ENCODE assay signal across 11 cellular contexts in the genomic region with DNA sequence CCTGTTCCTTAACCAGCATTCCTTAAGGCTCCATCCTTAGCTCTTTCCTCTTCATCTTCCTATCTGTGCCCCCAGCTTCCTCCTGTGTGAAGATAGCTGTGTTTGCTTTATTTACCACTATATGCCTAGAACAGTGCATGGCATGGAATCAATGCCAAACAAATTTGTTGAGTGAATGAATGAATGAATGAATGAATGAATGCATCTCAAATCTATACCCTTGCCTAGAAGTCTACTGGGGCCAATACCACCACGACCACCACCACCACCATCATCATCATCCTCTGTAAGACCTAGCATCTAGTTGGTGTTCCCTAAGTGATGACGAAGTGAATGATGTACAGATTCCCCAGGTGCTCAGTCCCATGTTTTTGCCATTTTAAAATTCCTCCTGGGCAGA. TPM values are rescaled to one million over a fixed set of nuclear protein-coding genes. Genes with fewer than 3 reads are reported as not detected.
"Had no signal": no experiment of that assay in that cellular context is flagged by ENCODE, and none has a peak within 500 bp of the region (broad histone marks: within the 10 kb centered on the region; RNA-seq: fewer than 3 reads in every experiment).

No MANE protein-coding gene starts in this region.

- H3K4me3 ChIP-seq: GM23248 had no signal

- H2AFZ ChIP-seq: GM23248 had no signal

- H3K9me3 Mint-ChIP-seq: H9, HFFc6 had no signal

- H3K4me2 ChIP-seq: KMS-11 had no signal

- FAIRE-seq: H54, HTR-8/SVneo had no signal

- H3K27ac ChIP-seq: GM23248, KMS-11 had no signal

- H3K9ac ChIP-seq: GM23248, KMS-11 had no signal

- H3K4me3 Mint-ChIP-seq: HFFc6 had no signal

- DNase-seq: GM23248, HCEC 1CT, HFFc6, IMR-90, Karpas-422, KBM-7 had no signal

- H3K27ac Mint-ChIP-seq: H9, HFFc6 had no signal

RNA-seq across cellular contexts. Expression of a gene that starts 0.8 kb away (rescaled TPM):
- total RNA-seq: GM23248, HFFc6, HT-29, IMR-90 had no signal
- polyA plus RNA-seq: GM23248, IMR-90 had no signal

RNA-seq across cellular contexts. Expression of a gene that starts 2.0 kb away (rescaled TPM):
- total RNA-seq: GM23248, HFFc6, IMR-90 had no signal
- polyA plus RNA-seq: GM23248, IMR-90 had no signal
